Comparison of ENCODE assay signal across 17 cellular contexts in genomic region chr5:20114536-20114935, GRCh38.
A peak's percentile ranks its signal among the peaks of the same experiment; 100 is the strongest.
DNase-seq lines count a peak whose midpoint lies in the region; ATAC-seq and TF ChIP-seq lines count a peak whose summit lies in the region.
"Had no signal": no experiment of that assay in that cellular context is flagged by ENCODE, and none has a peak within 500 bp of the region (broad histone marks: within the 10 kb centered on the region; RNA-seq: fewer than 3 reads in every experiment).

No MANE protein-coding gene starts in this region.

- H3K4me3 ChIP-seq in heart right ventricle = no peak overlapping the region
- H3K4me3 ChIP-seq: BLaER1, HAP-1 had no signal

- peaks cover 0 to 3% (median 0%) of the 10 kb centered on the region in 11 donors for H3K9me3 ChIP-seq in heart right ventricle
- H3K9me3 ChIP-seq: BLaER1, Caco-2 had no signal

- ATAC-seq in heart right ventricle = no peak
- ATAC-seq: CD8-positive, alpha-beta T cell had no signal

- DNase-seq in DMS53 (lab: John Stamatoyannopoulos, UW) = peak; percentile 40
- no peak for DNase-seq in DMS53 treated with DMSO at 0.1 percent for 48 hours (lab: John Stamatoyannopoulos, UW; ENCODE audit: unreplicated experiment)
- DNase-seq in NCI-H446 treated with DMSO at 0.1 percent for 48 hours (lab: John Stamatoyannopoulos, UW) = peak; percentile 27
- peak; percentile 33 for DNase-seq in cerebellum (ENCODE audit: low spot score)
- no peak for DNase-seq in NCI-H128 (lab: John Stamatoyannopoulos, UW; ENCODE audit: unreplicated experiment)
- DNase-seq in heart right ventricle = no peak
- DNase-seq: Caco-2; CD4-positive, CD25-positive, alpha-beta regulatory T cell; CD8-positive, alpha-beta T cell; DMS153; DMS79 treated with DMSO at 0.1 percent for 48 hours; GOT3; HFFc6 had no signal

- TF ChIP-seq CTCF in heart right ventricle (IDR thresholded peaks at IDR 0.05) = no peak

- no peaks in the 10 kb centered on the region for H3K36me3 ChIP-seq in heart right ventricle
- H3K36me3 ChIP-seq: BLaER1, HAP-1 had no signal

- WGBS in heart right ventricle, 2 donors = 21 to 33% methylated on average over 1 of the region's 1 CpG

- H3K27ac ChIP-seq in heart right ventricle = no peak overlapping the region
- H3K27ac ChIP-seq: 22Rv1, BLaER1, C4-2B had no signal

- H3K27me3 ChIP-seq in heart right ventricle = no peaks in the 10 kb centered on the region
- H3K27me3 ChIP-seq: BLaER1 had no signal

- intact Hi-C loops in heart right ventricle (cut with DNase I) = no loop called here

- H3K4me1 ChIP-seq in heart right ventricle = peaks cover 0 to 5% (median 0%) of the 10 kb centered on the region in 9 donors
- H3K4me1 ChIP-seq: BLaER1, Caco-2, HAP-1 had no signal

Comparison
In these comparisons a context has a peak if more than half of its experiments do, and no peak if none do; other contexts are left out.
1. DNase-seq: peak in DMS53 (single experiment), NCI-H446 treated with DMSO at 0.1 percent for 48 hours (single experiment) and cerebellum (single experiment); none in DMS53 treated with DMSO at 0.1 percent for 48 hours (single experiment), NCI-H128 (single experiment) and heart right ventricle (0 of 2).